ENCODE assay signal across 30 cellular contexts in the genomic region with DNA sequence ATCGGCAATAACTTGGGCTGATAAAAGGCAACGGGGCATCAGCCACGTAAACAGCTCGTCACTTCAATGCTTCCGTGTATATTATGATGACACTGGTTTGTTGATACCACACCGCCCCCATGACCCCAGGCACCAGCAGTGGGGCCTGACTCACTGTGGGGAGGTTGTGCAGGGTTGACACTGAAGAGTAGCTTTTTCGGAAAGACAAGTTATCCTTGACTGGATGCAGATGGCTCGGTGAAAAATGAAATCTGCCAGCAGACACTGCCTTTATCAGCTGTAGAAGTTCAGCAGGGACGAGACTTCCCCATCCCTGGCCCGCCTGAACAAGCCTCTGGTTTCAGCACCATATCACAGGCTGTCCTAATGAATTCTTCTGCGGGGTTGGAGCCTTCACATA. TPM values are rescaled to one million over a fixed set of nuclear protein-coding genes. Genes with fewer than 3 reads are reported as not detected.
"Had no signal": no experiment of that assay in that cellular context is flagged by ENCODE, and none has a peak within 500 bp of the region (broad histone marks: within the 10 kb centered on the region; RNA-seq: fewer than 3 reads in every experiment).

No MANE protein-coding gene starts in this region.

- H3K9me3 ChIP-seq: right lobe of liver, thyroid gland had no signal

- H3K27me3 ChIP-seq: right lobe of liver, thyroid gland had no signal

- H3K36me3 Mint-ChIP-seq: activated CD8-positive, alpha-beta memory T cell treated with anti-CD3 and anti-CD28 coated beads, Interleukin-2, amount 10 ng/mL, durations not matched to agents 7 days and 5 days; brain had no signal

- H3K36me3 ChIP-seq: gastroesophageal sphincter, heart left ventricle, right lobe of liver, thyroid gland, WERI-Rb-1 had no signal

- H3K27ac ChIP-seq: gastroesophageal sphincter, heart left ventricle, right lobe of liver, skin epidermis, thyroid gland, WERI-Rb-1 had no signal

- H3K9me3 Mint-ChIP-seq: activated CD4-positive, alpha-beta T cell treated with anti-CD3 and anti-CD28 coated beads, Interleukin-2, amount 10 ng/mL, durations not matched to agents 7 days and 5 days; activated naive CD8-positive, alpha-beta T cell treated with anti-CD3 and anti-CD28 coated beads, Interleukin-2, amount 50 U/mL, for 24 hours; activated T-helper 1 cell treated with anti-CD3 and anti-CD28 coated beads, Interleukin-12 subunit alpha, Interleukin-12 subunit beta, Interleukin-2, Interleukin-4 antibody, amounts not matched to agents 30 ng/mL and 10 ng/mL and 1 ng/mL, durations not matched to agents 14 hours and 24 hours and 36 hours; stimulated activated naive CD8-positive, alpha-beta T cell treated with anti-CD3 and anti-CD28 coated beads, Interleukin-15, Interleukin-2, amounts not matched to agents 100 ng/mL and 50 ng/mL, for 24 hours had no signal

- H3K4me3 Mint-ChIP-seq: activated CD4-positive, alpha-beta T cell treated with anti-CD3 and anti-CD28 coated beads, Interleukin-2, amount 10 ng/mL, durations not matched to agents 7 days and 5 days; activated CD8-positive, alpha-beta memory T cell treated with anti-CD3 and anti-CD28 coated beads, Interleukin-2, amount 10 ng/mL, durations not matched to agents 7 days and 5 days; activated CD8-positive, alpha-beta T cell treated with anti-CD3 and anti-CD28 coated beads for 36 hours; activated naive CD8-positive, alpha-beta T cell treated with anti-CD3 and anti-CD28 coated beads, Interleukin-2, amount 50 U/mL, for 24 hours; activated T-helper 1 cell treated with anti-CD3 and anti-CD28 coated beads, Interleukin-12 subunit alpha, Interleukin-12 subunit beta, Interleukin-2, Interleukin-4 antibody, amounts not matched to agents 30 ng/mL and 10 ng/mL and 1 ng/mL, durations not matched to agents 14 hours and 24 hours and 36 hours; brain; nephron; stimulated activated naive CD8-positive, alpha-beta T cell treated with anti-CD3 and anti-CD28 coated beads, Interleukin-15, Interleukin-2, amounts not matched to agents 100 ng/mL and 50 ng/mL, for 24 hours; T-helper 17 cell had no signal

- DNase-seq: activated CD4-positive, alpha-beta T cell treated with anti-CD3 and anti-CD28 coated beads, Interleukin-2, amount 10 ng/mL, durations not matched to agents 7 days and 5 days; activated CD4-positive, CD25-positive, alpha-beta regulatory T cell treated with anti-CD3 and anti-CD28 coated beads, Interleukin-2, amount 50 U/mL, for 72 hours; activated CD8-positive, alpha-beta memory T cell treated with anti-CD3 and anti-CD28 coated beads, Interleukin-2, amount 10 ng/mL, durations not matched to agents 7 days and 5 days; activated CD8-positive, alpha-beta T cell treated with anti-CD3 and anti-CD28 coated beads for 36 hours; activated gamma-delta T cell; activated naive CD4-positive, alpha-beta T cell treated with anti-CD3 and anti-CD28 coated beads, Interleukin-2, amount 50 U/mL, for 16 hours; activated naive CD8-positive, alpha-beta T cell treated with anti-CD3 and anti-CD28 coated beads, Interleukin-2, amount 50 U/mL, for 24 hours; activated T-cell treated with anti-CD3 and anti-CD28 coated beads for 4 hours; anterior cingulate cortex; central memory CD4-positive, alpha-beta T cell; dermis blood vessel endothelial cell; effector memory CD4-positive, alpha-beta T cell; heart left ventricle; kidney; midbrain; right lobe of liver; stimulated activated CD4-positive, alpha-beta T cell treated with anti-CD3 and anti-CD28 coated beads, Interleukin-1b, Interleukin-23, amount 100 ng/mL, for 48 hours; substantia nigra; T-helper 17 cell; thyroid gland; WERI-Rb-1 had no signal

- ATAC-seq: activated CD8-positive, alpha-beta memory T cell treated with anti-CD3 and anti-CD28 coated beads, Interleukin-2, amount 10 ng/mL, durations not matched to agents 7 days and 5 days; activated CD8-positive, alpha-beta T cell treated with anti-CD3 and anti-CD28 coated beads for 36 hours; activated naive CD8-positive, alpha-beta T cell treated with anti-CD3 and anti-CD28 coated beads, Interleukin-2, amount 50 U/mL, for 24 hours; gastroesophageal sphincter; heart left ventricle; left lobe of liver; T-helper 17 cell had no signal

- H3K4me3 ChIP-seq: gastroesophageal sphincter, heart left ventricle, right lobe of liver, skin epidermis, thyroid gland had no signal

- H3K27ac Mint-ChIP-seq: activated CD4-positive, alpha-beta T cell treated with anti-CD3 and anti-CD28 coated beads, Interleukin-2, amount 10 ng/mL, durations not matched to agents 7 days and 5 days; activated CD8-positive, alpha-beta memory T cell treated with anti-CD3 and anti-CD28 coated beads, Interleukin-2, amount 10 ng/mL, durations not matched to agents 7 days and 5 days; activated CD8-positive, alpha-beta T cell treated with anti-CD3 and anti-CD28 coated beads for 36 hours; activated naive CD8-positive, alpha-beta T cell treated with anti-CD3 and anti-CD28 coated beads, Interleukin-2, amount 50 U/mL, for 24 hours; activated T-helper 1 cell treated with anti-CD3 and anti-CD28 coated beads, Interleukin-12 subunit alpha, Interleukin-12 subunit beta, Interleukin-2, Interleukin-4 antibody, amounts not matched to agents 30 ng/mL and 10 ng/mL and 1 ng/mL, durations not matched to agents 14 hours and 24 hours and 36 hours; brain; stimulated activated naive CD8-positive, alpha-beta T cell treated with anti-CD3 and anti-CD28 coated beads, Interleukin-15, Interleukin-2, amounts not matched to agents 100 ng/mL and 50 ng/mL, for 24 hours; T-helper 17 cell had no signal

- H3K4me1 ChIP-seq: gastroesophageal sphincter, heart left ventricle, right lobe of liver, thyroid gland had no signal

- H3K4me1 Mint-ChIP-seq: activated CD4-positive, alpha-beta T cell treated with anti-CD3 and anti-CD28 coated beads, Interleukin-2, amount 10 ng/mL, durations not matched to agents 7 days and 5 days; activated CD8-positive, alpha-beta memory T cell treated with anti-CD3 and anti-CD28 coated beads, Interleukin-2, amount 10 ng/mL, durations not matched to agents 7 days and 5 days; activated naive CD8-positive, alpha-beta T cell treated with anti-CD3 and anti-CD28 coated beads, Interleukin-2, amount 50 U/mL, for 24 hours; brain; T-helper 17 cell had no signal

RNA-seq across cellular contexts. Expression of gene WT1, which starts 55.6 kb away (rescaled TPM):
- total RNA-seq: activated CD4-positive, alpha-beta T cell treated with anti-CD3 and anti-CD28 coated beads, Interleukin-2, amount 10 ng/mL, durations not matched to agents 7 days and 5 days; activated CD8-positive, alpha-beta memory T cell treated with anti-CD3 and anti-CD28 coated beads, Interleukin-2, amount 10 ng/mL, durations not matched to agents 7 days and 5 days; activated CD8-positive, alpha-beta T cell treated with anti-CD3 and anti-CD28 coated beads for 36 hours; activated T-helper 1 cell treated with anti-CD3 and anti-CD28 coated beads, Interleukin-12 subunit alpha, Interleukin-12 subunit beta, Interleukin-2, Interleukin-4 antibody, amounts not matched to agents 30 ng/mL and 10 ng/mL and 1 ng/mL, durations not matched to agents 14 hours and 24 hours and 36 hours; dermis blood vessel endothelial cell; left lobe of liver; lung microvascular endothelial cell; T-helper 17 cell had no signal
- polyA plus RNA-seq: esophagus had no signal
